1 cellular context compared by ENCODE assay signal in genomic region chr3:42701371-42702065, GRCh38.
A peak's percentile ranks its signal among the peaks of the same experiment; 100 is the strongest.
TF ChIP-seq lines count a peak whose summit lies in the region.

No MANE protein-coding gene starts in this region.

TF ChIP-seq in HepG2, 621 proteins besides CTCF, POLR2A, EP300 and RAD21 (continued from another document):
- TF ChIP-seq, protein P1, sequence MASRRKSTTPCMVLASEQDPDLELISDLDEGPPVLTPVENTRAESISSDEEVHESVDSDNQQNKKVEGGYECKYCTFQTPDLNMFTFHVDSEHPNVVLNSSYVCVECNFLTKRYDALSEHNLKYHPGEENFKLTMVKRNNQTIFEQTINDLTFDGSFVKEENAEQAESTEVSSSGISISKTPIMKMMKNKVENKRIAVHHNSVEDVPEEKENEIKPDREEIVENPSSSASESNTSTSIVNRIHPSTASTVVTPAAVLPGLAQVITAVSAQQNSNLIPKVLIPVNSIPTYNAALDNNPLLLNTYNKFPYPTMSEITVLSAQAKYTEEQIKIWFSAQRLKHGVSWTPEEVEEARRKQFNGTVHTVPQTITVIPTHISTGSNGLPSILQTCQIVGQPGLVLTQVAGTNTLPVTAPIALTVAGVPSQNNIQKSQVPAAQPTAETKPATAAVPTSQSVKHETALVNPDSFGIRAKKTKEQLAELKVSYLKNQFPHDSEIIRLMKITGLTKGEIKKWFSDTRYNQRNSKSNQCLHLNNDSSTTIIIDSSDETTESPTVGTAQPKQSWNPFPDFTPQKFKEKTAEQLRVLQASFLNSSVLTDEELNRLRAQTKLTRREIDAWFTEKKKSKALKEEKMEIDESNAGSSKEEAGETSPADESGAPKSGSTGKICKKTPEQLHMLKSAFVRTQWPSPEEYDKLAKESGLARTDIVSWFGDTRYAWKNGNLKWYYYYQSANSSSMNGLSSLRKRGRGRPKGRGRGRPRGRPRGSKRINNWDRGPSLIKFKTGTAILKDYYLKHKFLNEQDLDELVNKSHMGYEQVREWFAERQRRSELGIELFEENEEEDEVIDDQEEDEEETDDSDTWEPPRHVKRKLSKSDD (CRISPR knock-in tag; IDR thresholded peaks at IDR 0.05; ENCODE audit: low read depth) = no peak
- TF ChIP-seq ZNF350 (CRISPR knock-in tag; IDR thresholded peaks at IDR 0.05; ENCODE audit: borderline replicate concordance, low read depth) (no peak), AHDC1 (CRISPR knock-in tag; IDR thresholded peaks at IDR 0.05; ENCODE audit: borderline replicate concordance) (no peak), NBN (conservative IDR thresholded peaks at IDR 0.05) (no peak), ZNF124 (CRISPR knock-in tag; IDR thresholded peaks at IDR 0.05) (peak; percentile 85; the same call in 1 of the 2 replicates), ZNF18 (CRISPR knock-in tag; IDR thresholded peaks at IDR 0.05; ENCODE audit: insufficient replicate concordance) (no peak), ZNF841 (CRISPR knock-in tag; IDR thresholded peaks at IDR 0.05; ENCODE audit: borderline replicate concordance) (no peak), ZNF20 (CRISPR knock-in tag; IDR thresholded peaks at IDR 0.05) (no peak), ZNF563 (CRISPR knock-in tag; IDR thresholded peaks at IDR 0.05) (peak; percentile 93; the same call in 1 of the 2 replicates), ZNF317 (CRISPR knock-in tag; IDR thresholded peaks at IDR 0.05) (no peak), SETDB1 (CRISPR knock-in tag; IDR thresholded peaks at IDR 0.05; ENCODE audit: borderline replicate concordance) (no peak), CENPX (CRISPR knock-in tag; IDR thresholded peaks at IDR 0.05) (no peak), FIP1L1 (IDR thresholded peaks at IDR 0.05; ENCODE audit: borderline replicate concordance, insufficient read depth, low read depth, low read length) (no peak), FOXO1 (CRISPR knock-in tag; IDR thresholded peaks at IDR 0.05) (peak; percentile 70), ZNF558 (CRISPR knock-in tag; IDR thresholded peaks at IDR 0.05; ENCODE audit: borderline replicate concordance) (peak; percentile 76; the same call in 1 of the 2 replicates), TAF1 (CRISPR knock-in tag; IDR thresholded peaks at IDR 0.05) (peak; percentile 37; the same call in 1 of the 2 replicates), ZSCAN30 (CRISPR knock-in tag; IDR thresholded peaks at IDR 0.05) (no peak), ETV5 (CRISPR knock-in tag; IDR thresholded peaks at IDR 0.05; ENCODE audit: borderline replicate concordance) (peak; percentile 71), ZNF572 (CRISPR knock-in tag; IDR thresholded peaks at IDR 0.05) (no peak), ATF3 (CRISPR knock-in tag; IDR thresholded peaks at IDR 0.05) (peak; percentile 63), HNRNPL (IDR thresholded peaks at IDR 0.05; ENCODE audit: low read depth, low read length) (peak; percentile 94), TFDP1 (CRISPR knock-in tag; IDR thresholded peaks at IDR 0.05; ENCODE audit: borderline replicate concordance) (peak; percentile 33; the same call in 1 of the 2 replicates), ZFAT (CRISPR knock-in tag; conservative IDR thresholded peaks at IDR 0.05) (no peak), POGK (CRISPR knock-in tag; conservative IDR thresholded peaks at IDR 0.05) (peak; percentile 74; the same call in 1 of the 2 replicates), TCF12 (IDR thresholded peaks at IDR 0.05) (no peak), TCF12 (CRISPR knock-in tag; IDR thresholded peaks at IDR 0.05) (no peak), ZNF275 (CRISPR knock-in tag; IDR thresholded peaks at IDR 0.05; ENCODE audit: borderline replicate concordance) (no peak), NFE2L1 (CRISPR knock-in tag; IDR thresholded peaks at IDR 0.05; ENCODE audit: borderline replicate concordance) (no peak), ZNF7 (CRISPR knock-in tag; IDR thresholded peaks at IDR 0.05) (peak; percentile 17; the same call in 1 of the 2 replicates), DMAP1 (CRISPR knock-in tag; IDR thresholded peaks at IDR 0.05) (no peak), SP5 (CRISPR knock-in tag; IDR thresholded peaks at IDR 0.05; ENCODE audit: borderline replicate concordance, low read depth) (0 out of 2 replicates have a peak, but pooled peaks have one; percentile 18), ZNF709 (CRISPR knock-in tag; IDR thresholded peaks at IDR 0.05) (peak; percentile 88), ZNF768 (CRISPR knock-in tag; IDR thresholded peaks at IDR 0.05) (peak; percentile 70; the same call in 1 of the 2 replicates)
- TF ChIP-seq, protein P2, sequence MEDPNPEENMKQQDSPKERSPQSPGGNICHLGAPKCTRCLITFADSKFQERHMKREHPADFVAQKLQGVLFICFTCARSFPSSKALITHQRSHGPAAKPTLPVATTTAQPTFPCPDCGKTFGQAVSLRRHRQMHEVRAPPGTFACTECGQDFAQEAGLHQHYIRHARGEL (CRISPR knock-in tag; IDR thresholded peaks at IDR 0.05) = no peak
- TF ChIP-seq, protein P3, sequence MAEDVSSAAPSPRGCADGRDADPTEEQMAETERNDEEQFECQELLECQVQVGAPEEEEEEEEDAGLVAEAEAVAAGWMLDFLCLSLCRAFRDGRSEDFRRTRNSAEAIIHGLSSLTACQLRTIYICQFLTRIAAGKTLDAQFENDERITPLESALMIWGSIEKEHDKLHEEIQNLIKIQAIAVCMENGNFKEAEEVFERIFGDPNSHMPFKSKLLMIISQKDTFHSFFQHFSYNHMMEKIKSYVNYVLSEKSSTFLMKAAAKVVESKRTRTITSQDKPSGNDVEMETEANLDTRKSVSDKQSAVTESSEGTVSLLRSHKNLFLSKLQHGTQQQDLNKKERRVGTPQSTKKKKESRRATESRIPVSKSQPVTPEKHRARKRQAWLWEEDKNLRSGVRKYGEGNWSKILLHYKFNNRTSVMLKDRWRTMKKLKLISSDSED (CRISPR knock-in tag; IDR thresholded peaks at IDR 0.05) = no peak
